ENCODE assay signal across 10 cellular contexts in genomic region chr21:33936221-33937038, GRCh38. TPM values are rescaled to one million over a fixed set of nuclear protein-coding genes. Genes with fewer than 3 reads are reported as not detected.
DNase-seq lines count a peak whose midpoint lies in the region; ATAC-seq and TF ChIP-seq lines count a peak whose summit lies in the region.
"Had no signal": no experiment of that assay in that cellular context is flagged by ENCODE, and none has a peak within 500 bp of the region (broad histone marks: within the 10 kb centered on the region; RNA-seq: fewer than 3 reads in every experiment).

No MANE protein-coding gene starts in this region.

- no peaks in the 10 kb centered on the region for H3K36me3 ChIP-seq in suprapubic skin
- H3K36me3 ChIP-seq: uterus had no signal

- peaks cover 28% of the 10 kb centered on the region for H3K4me1 ChIP-seq in suprapubic skin
- H3K4me1 ChIP-seq: uterus had no signal

- CTCF ChIA-PET in activated CD8-positive, alpha-beta T cell treated with anti-CD3 and anti-CD28 coated beads, Interleukin-2, amount 10 ng/mL, durations not matched to agents 7 days and 5 days (lab: Charles Lee) = interaction anchor here (0.9 to 5.6 kb wide), 7 partner anchors 10 to 416 kb away, joined by 3 to 52 read pairs (median 6); partner anchors contain the start of genes MRPS6 and SLC5A3

- 25% methylated on average over 5 of the region's 5 CpGs for WGBS in suprapubic skin

- H3K9me3 Mint-ChIP-seq in activated CD8-positive, alpha-beta T cell treated with anti-CD3 and anti-CD28 coated beads, Interleukin-2, amount 10 ng/mL, durations not matched to agents 7 days and 5 days (ENCODE audit: insufficient read depth) = peaks cover 5% of the 10 kb centered on the region

- H3K4me1 Mint-ChIP-seq in activated CD8-positive, alpha-beta T cell treated with anti-CD3 and anti-CD28 coated beads, Interleukin-2, amount 10 ng/mL, durations not matched to agents 7 days and 5 days (ENCODE audit: low read depth) = peaks cover 81% of the 10 kb centered on the region

- H3K27ac ChIP-seq in suprapubic skin = peak overlapping the region; percentile 23
- H3K27ac ChIP-seq: uterus had no signal

- peak overlapping the region; percentile 91 for H3K27ac Mint-ChIP-seq in activated CD8-positive, alpha-beta T cell treated with anti-CD3 and anti-CD28 coated beads, Interleukin-2, amount 10 ng/mL, durations not matched to agents 7 days and 5 days

- H3K9me3 ChIP-seq in suprapubic skin = no peaks in the 10 kb centered on the region
- H3K9me3 ChIP-seq: uterus had no signal

- peak; percentile 49 for DNase-seq in activated effector memory CD4-positive, alpha-beta T cell treated with Interleukin-2 at 50 U/mL for 16 hours
- DNase-seq in activated effector memory CD4-positive, alpha-beta T cell treated with anti-CD3 and anti-CD28 coated beads, Interleukin-2, amount 50 U/mL, for 16 hours = no peak
- DNase-seq in activated CD8-positive, alpha-beta T cell treated with anti-CD3 and anti-CD28 coated beads, Interleukin-2, amount 10 ng/mL, durations not matched to agents 7 days and 5 days = peak; percentile 38
- DNase-seq in fibroblast of villous mesenchyme (ENCODE audit: low read depth) = peak; percentile 68
- DNase-seq in suprapubic skin (ENCODE audit: low spot score in 2 of 2) = no peak
- DNase-seq in NCI-H2107 treated with DMSO at 0.1 percent for 48 hours (lab: John Stamatoyannopoulos, UW; ENCODE audit: unreplicated experiment) = no peak
- DNase-seq in stimulated activated CD4-positive, alpha-beta T cell treated with anti-CD3 and anti-CD28 coated beads, Interleukin-2, amount 100 ng/mL, for 48 hours = no peak
- DNase-seq: stimulated activated CD4-positive, alpha-beta T cell treated with anti-CD3 and anti-CD28 coated beads, Interleukin-4, amount 100 ng/mL, for 24 hours; uterus had no signal

- H3K4me3 Mint-ChIP-seq in activated CD8-positive, alpha-beta T cell treated with anti-CD3 and anti-CD28 coated beads, Interleukin-2, amount 10 ng/mL, durations not matched to agents 7 days and 5 days = peak overlapping the region; percentile 53

- H3K27me3 Mint-ChIP-seq in activated CD8-positive, alpha-beta T cell treated with anti-CD3 and anti-CD28 coated beads, Interleukin-2, amount 10 ng/mL, durations not matched to agents 7 days and 5 days (ENCODE audit: low read depth) = no peaks in the 10 kb centered on the region

- no peak for TF ChIP-seq EP300 in suprapubic skin (IDR thresholded peaks at IDR 0.05)

- H3K27me3 ChIP-seq in suprapubic skin = no peaks in the 10 kb centered on the region
- H3K27me3 ChIP-seq: uterus had no signal

- H3K36me3 Mint-ChIP-seq in activated CD8-positive, alpha-beta T cell treated with anti-CD3 and anti-CD28 coated beads, Interleukin-2, amount 10 ng/mL, durations not matched to agents 7 days and 5 days (ENCODE audit: low read depth) = peaks cover 71% of the 10 kb centered on the region

- TF ChIP-seq CTCF in fibroblast of villous mesenchyme (IDR thresholded peaks at IDR 0.05; ENCODE audit: insufficient read depth, low read depth, low read length) (no peak), suprapubic skin (IDR thresholded peaks at IDR 0.05) (no peak)

- POLR2A ChIA-PET in activated CD8-positive, alpha-beta T cell treated with anti-CD3 and anti-CD28 coated beads, Interleukin-2, amount 10 ng/mL, durations not matched to agents 7 days and 5 days (lab: Charles Lee) = interaction anchor here (0.6 to 10.5 kb wide), 3 partner anchors 9 to 13 kb away, joined by 3 to 224 read pairs (median 6); no protein-coding TSS in a partner anchor

- H3K4me3 ChIP-seq in fibroblast of villous mesenchyme (ENCODE audit: low read depth, low read length) (no peak overlapping the region), suprapubic skin (no peak overlapping the region)
- H3K4me3 ChIP-seq: uterus had no signal

- TF ChIP-seq POLR2A in suprapubic skin (IDR thresholded peaks at IDR 0.05) = no peak

- ATAC-seq in activated CD8-positive, alpha-beta T cell treated with anti-CD3 and anti-CD28 coated beads, Interleukin-2, amount 10 ng/mL, durations not matched to agents 7 days and 5 days = peak; percentile 64
- ATAC-seq in GM21528 (IDR thresholded peaks at IDR 0.05; ENCODE audit: low FRiP score, unreplicated experiment) = no peak

RNA-seq across cellular contexts. Expression of gene ATP5PO, which starts 20.8 kb away (rescaled TPM):
- total RNA-seq in activated CD8-positive, alpha-beta T cell treated with anti-CD3 and anti-CD28 coated beads, Interleukin-2, amount 10 ng/mL, durations not matched to agents 7 days and 5 days = 100 to 1,000 TPM; 229 to 231 TPM
- total RNA-seq in fibroblast of villous mesenchyme (114 and 135 TPM in 2 replicates), suprapubic skin (100 to 1,000 TPM; 121 to 182 (median 159) TPM)

Comparison
In these comparisons a context has a peak if more than half of its experiments do, and no peak if none do; other contexts are left out.
1. DNase-seq: peak in activated effector memory CD4-positive, alpha-beta T cell treated with Interleukin-2 at 50 U/mL for 16 hours (single experiment), activated CD8-positive, alpha-beta T cell treated with anti-CD3 and anti-CD28 coated beads, Interleukin-2, amount 10 ng/mL, durations not matched to agents 7 days and 5 days (single experiment) and fibroblast of villous mesenchyme (single experiment); none in activated effector memory CD4-positive, alpha-beta T cell treated with anti-CD3 and anti-CD28 coated beads, Interleukin-2, amount 50 U/mL, for 16 hours (single experiment), suprapubic skin (0 of 2), NCI-H2107 treated with DMSO at 0.1 percent for 48 hours (single experiment) and stimulated activated CD4-positive, alpha-beta T cell treated with anti-CD3 and anti-CD28 coated beads, Interleukin-2, amount 100 ng/mL, for 48 hours (0 of 2).